Comparison of ENCODE assay signal across 8 cellular contexts in the genomic region with DNA sequence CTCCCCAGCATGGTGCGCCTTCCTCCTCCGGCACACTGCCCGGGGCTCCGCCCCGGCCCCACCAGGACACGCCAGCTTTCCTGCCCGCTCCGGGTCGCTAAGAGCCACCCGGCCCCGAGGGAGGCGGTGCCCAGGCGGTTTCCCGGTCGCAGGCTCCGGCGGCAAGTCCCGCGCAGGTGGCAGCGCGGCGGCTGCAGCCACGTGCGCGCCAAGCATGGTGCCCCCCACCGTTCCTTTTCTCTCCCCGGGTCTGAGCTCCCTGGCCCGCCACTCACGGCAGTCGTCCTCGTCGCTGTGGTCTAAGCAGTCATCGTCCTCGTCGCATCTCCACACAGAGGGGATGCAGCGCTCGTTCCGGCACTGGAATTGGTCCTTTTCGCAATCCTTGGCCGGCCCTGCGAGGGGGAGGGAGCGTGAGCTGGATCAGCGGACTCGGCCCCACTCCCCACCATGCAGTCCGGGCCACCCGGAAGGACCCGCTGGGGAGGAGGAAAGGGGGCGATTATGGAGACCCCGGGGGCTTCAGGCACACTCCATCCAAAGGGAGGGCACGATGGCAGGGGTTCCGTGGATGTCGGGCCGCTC. TPM values are rescaled to one million over a fixed set of nuclear protein-coding genes. Genes with fewer than 3 reads are reported as not detected.
DNase-seq lines count a peak whose midpoint lies in the region; ATAC-seq, FAIRE-seq and TF ChIP-seq lines count a peak whose summit lies in the region.

No MANE protein-coding gene starts in this region.

- H3F3A ChIP-seq in PC-3 (ENCODE audit: low read length, unreplicated experiment) = no peaks in the 10 kb centered on the region

- no peak for TF ChIP-seq RAD21 in GM12878 (IDR thresholded peaks at IDR 0.05; ENCODE audit: insufficient read depth, low read depth, low read length)

- H3K27me3 ChIP-seq in PC-3 (ENCODE audit: low read length) (no peaks in the 10 kb centered on the region), GM12878 (replicated peaks in 1 of 2; ENCODE audit: control insufficient read depth in 2 of 2, insufficient read depth in 2 of 2, low read length in 1 of 2) (no peaks in the 10 kb centered on the region), subcutaneous abdominal adipose tissue (ENCODE audit: control insufficient read depth in 5 of 5, insufficient read depth in 4 of 5, low read length in 5 of 5) (peaks cover 0 to 2% (median 0%) of the 10 kb centered on the region in 5 donors)

- no peaks in the 10 kb centered on the region for H3K9me2 ChIP-seq in PC-3 (replicated peaks; ENCODE audit: low read length)

- ATAC-seq in GM19023 (IDR thresholded peaks at IDR 0.05; ENCODE audit: unreplicated experiment) (peak; percentile 29), HG03066 (IDR thresholded peaks at IDR 0.05; ENCODE audit: low read depth, unreplicated experiment) (peak; percentile 20), PC-3 (peak; percentile 59), GM12878 (peak; percentile 68), left colon (peak; percentile 76)

- no peaks in the 10 kb centered on the region for H4K20me1 ChIP-seq in PC-3 (ENCODE audit: low read length)
- H4K20me1 ChIP-seq in GM12878 (ENCODE audit: control insufficient read depth, insufficient read depth) = no peaks in the 10 kb centered on the region

- peak overlapping the region; percentile 61 for H2AFZ ChIP-seq in PC-3 (ENCODE audit: low read length)
- H2AFZ ChIP-seq in GM12878 (ENCODE audit: control insufficient read depth, low read depth, low read length) = peak overlapping the region; percentile 78

- in situ Hi-C loops in GM12878 (cut with MboI) = no loop called here

- peak overlapping the region; percentile 87 for H3K4me2 ChIP-seq in PC-3 (ENCODE audit: low read length)
- peak overlapping the region; percentile 92 for H3K4me2 ChIP-seq in GM12878 (ENCODE audit: control insufficient read depth, insufficient read depth)

- H3K9ac ChIP-seq in PC-3 (ENCODE audit: low read length) (peak overlapping the region; percentile 90), GM12878 (ENCODE audit: control insufficient read depth, insufficient read depth, low read length) (peak overlapping the region; percentile 80), subcutaneous abdominal adipose tissue (ENCODE audit: low read length in 5 of 5) (peak overlapping the region in 4 of 5 donors; percentile 36 to 68 (median 51))

- H3K4me3 ChIP-seq in PC-3 (ENCODE audit: low read length) = peak overlapping the region; percentile 89
- peak overlapping the region; percentile 100 for H3K4me3 ChIP-seq in GM12878
- peak overlapping the region; percentile 15 to 73 (median 63) for H3K4me3 ChIP-seq in subcutaneous abdominal adipose tissue (ENCODE audit: low read depth in 1 of 5, low read length in 5 of 5)

- RAD21 ChIA-PET in GM12878 (lab: Charles Lee; ENCODE audit: unreplicated experiment) = interaction anchor here (0.9 to 2.8 kb wide), 10 partner anchors 8 to 87 kb away, joined by 3 to 16 read pairs (median 5); no protein-coding TSS in a partner anchor

- CTCF ChIA-PET in PC-3 (lab: Charles Lee) = interaction anchor here (0.6 kb wide), 1 partner anchor 1695 kb away, joined by 3 read pairs; no protein-coding TSS in a partner anchor
- CTCF ChIA-PET in GM12878 (lab: Yijun Ruan, JAX) = interaction anchor here (0.7 to 2.5 kb wide), 4 partner anchors 35 to 534 kb away, joined by 3 to 8 read pairs (median 8); no protein-coding TSS in a partner anchor

- POLR2A ChIA-PET in PC-3 (lab: Charles Lee; ENCODE audit: unreplicated experiment) = interaction anchor here (0.6 kb wide), 1 partner anchor 49 kb away, joined by 5 read pairs; no protein-coding TSS in a partner anchor
- POLR2A ChIA-PET in GM12878 (lab: Charles Lee) = interaction anchor here (0.6 to 2.4 kb wide), 8 partner anchors 9 to 434 kb away, joined by 3 to 17 read pairs (median 4); no protein-coding TSS in a partner anchor

- peak; percentile 72 for TF ChIP-seq POLR2A in GM12878 (IDR thresholded peaks at IDR 0.05; ENCODE audit: low read depth, low read length)

- FAIRE-seq in GM12878 (lab: Jason Lieb, UNC) = no peak

- H3K9me3 ChIP-seq in PC-3 (ENCODE audit: low read length) (no peaks in the 10 kb centered on the region), GM12878 (replicated peaks; ENCODE audit: control insufficient read depth, insufficient read depth, low read length) (no peaks in the 10 kb centered on the region), subcutaneous abdominal adipose tissue (ENCODE audit: control insufficient read depth in 5 of 5, low read length in 5 of 5) (no peaks in the 10 kb centered on the region)

- TF ChIP-seq CTCF in PC-3 (conservative IDR thresholded peaks at IDR 0.05; ENCODE audit: low read depth, low read length) (no peak), GM12878 (IDR thresholded peaks at IDR 0.05 in 2 of 3, conservative IDR thresholded peaks at IDR 0.05 in 1 of 3; ENCODE audit: control insufficient read depth in 2 of 3, extremely low read depth in 1 of 3, insufficient read depth in 1 of 3, low read depth in 3 of 3, low read length in 3 of 3) (no peak)

- SMC1A ChIA-PET in GM12878 (lab: Charles Lee; ENCODE audit: uncharacterized antibody, unreplicated experiment) = interaction anchor here (0.7 to 1.7 kb wide), 7 partner anchors 10 to 67 kb away, joined by 3 to 9 read pairs (median 6); no protein-coding TSS in a partner anchor

- BruUV-seq in PC-3 (replicated peaks; lab: Mats Ljungman, UMichigan) (TSS peak; percentile 72), GM12878 (replicated peaks; lab: Mats Ljungman, UMichigan) (TSS peak; percentile 93)

- peak overlapping the region; percentile 92 for H3K27ac ChIP-seq in PC-3 (ENCODE audit: low read length)
- H3K27ac ChIP-seq in GM12878 (ENCODE audit: control insufficient read depth, insufficient read depth) = peak overlapping the region; percentile 79
- no peak overlapping the region for H3K27ac ChIP-seq in subcutaneous abdominal adipose tissue (ENCODE audit: low read depth, low read length)

- H3K36me3 ChIP-seq in PC-3 (ENCODE audit: low read depth, low read length) = peaks cover 16% of the 10 kb centered on the region; the same call in 1 of the 2 replicates
- H3K36me3 ChIP-seq in GM12878 (ENCODE audit: control insufficient read depth in 2 of 2, insufficient read depth in 2 of 2, low read length in 1 of 2) = peaks cover 7 to 28% of the 10 kb centered on the region in 2 experiments
- no peaks in the 10 kb centered on the region for H3K36me3 ChIP-seq in subcutaneous abdominal adipose tissue (ENCODE audit: control insufficient read depth in 5 of 5, insufficient read depth in 5 of 5, low read length in 5 of 5)

- DNase-seq in COLO668 (lab: John Stamatoyannopoulos, UW; ENCODE audit: unreplicated experiment) = peak; percentile 94
- peak; percentile 73 for DNase-seq in PC-3
- DNase-seq in GM12878 (ENCODE audit: low read depth, low spot score) = no peak
- DNase-seq in left colon = peak in 1 of 2 donors; percentile 71
- no peak for DNase-seq in COLO829 (ENCODE audit: low spot score)

- H3K79me2 ChIP-seq in PC-3 (ENCODE audit: low read length) = peaks cover 52% of the 10 kb centered on the region
- H3K79me2 ChIP-seq in GM12878 (ENCODE audit: control insufficient read depth, insufficient read depth, low read length) = peaks cover 40% of the 10 kb centered on the region

- intact Hi-C loops in PC-3 (cut with micrococcal nuclease) = loop anchor here (2.0 to 5.0 kb wide), 3 partner anchors 54 to 1081 kb away; partner anchors contain the start of gene SSBP3
- intact Hi-C loops in GM12878 (cut with micrococcal nuclease; ENCODE audit: unreplicated experiment) = loop anchor here (2.0 to 5.0 kb wide), 3 partner anchors 34 to 66 kb away; no protein-coding TSS in a partner anchor
- intact Hi-C loops in left colon (cut with DNase I, micrococcal nuclease) = no loop called here

- no peak for TF ChIP-seq EP300 in GM12878 (IDR thresholded peaks at IDR 0.05; ENCODE audit: borderline replicate concordance in 1 of 2, control insufficient read depth in 1 of 2, low read depth in 2 of 2, low read length in 2 of 2)

- whole genome bisulfite sequencing in GM12878 (ENCODE audit: insufficient coverage, insufficient replicate concordance, low lambda C conversion rate, missing lambda C conversion rate) = 2% methylated on average over 47 of the region's 53 CpGs

- H3K4me1 ChIP-seq in PC-3 (ENCODE audit: insufficient read depth, low read length) (peaks cover 17% of the 10 kb centered on the region), GM12878 (ENCODE audit: control insufficient read depth, insufficient read depth, low read length) (peaks cover 11% of the 10 kb centered on the region), subcutaneous abdominal adipose tissue (ENCODE audit: control insufficient read depth in 5 of 5, insufficient read depth in 5 of 5, low read length in 5 of 5) (peaks cover 0 to 31% (median 26%) of the 10 kb centered on the region in 5 donors)

TF ChIP-seq in GM12878, 131 proteins besides CTCF, POLR2A, EP300 and RAD21 (continues in another document):
- TF ChIP-seq NR2F1 (conservative IDR thresholded peaks at IDR 0.05) = no peak
- TF ChIP-seq, protein P1, sequence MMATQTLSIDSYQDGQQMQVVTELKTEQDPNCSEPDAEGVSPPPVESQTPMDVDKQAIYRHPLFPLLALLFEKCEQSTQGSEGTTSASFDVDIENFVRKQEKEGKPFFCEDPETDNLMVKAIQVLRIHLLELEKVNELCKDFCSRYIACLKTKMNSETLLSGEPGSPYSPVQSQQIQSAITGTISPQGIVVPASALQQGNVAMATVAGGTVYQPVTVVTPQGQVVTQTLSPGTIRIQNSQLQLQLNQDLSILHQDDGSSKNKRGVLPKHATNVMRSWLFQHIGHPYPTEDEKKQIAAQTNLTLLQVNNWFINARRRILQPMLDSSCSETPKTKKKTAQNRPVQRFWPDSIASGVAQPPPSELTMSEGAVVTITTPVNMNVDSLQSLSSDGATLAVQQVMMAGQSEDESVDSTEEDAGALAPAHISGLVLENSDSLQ (IDR thresholded peaks at IDR 0.05) = no peak; the same call in 1 of the 2 replicates
- TF ChIP-seq IKZF1 (conservative IDR thresholded peaks at IDR 0.05) = 0 out of 2 replicates have a peak, but pooled peaks have one; percentile 1

RNA-seq across cellular contexts. Expression of gene LRP8, which starts 1.2 kb away (rescaled TPM):
- total RNA-seq in PC-3 (2014; rRNA removed) = 54.4 and 77.3 TPM in 2 replicates
- 116 and 125 TPM in 2 replicates for total RNA-seq in GM12878 (2013; cell fraction: nucleolus; rRNA removed)
- 21.3 and 23.8 TPM in 2 replicates for total RNA-seq in GM12878 (2014; rRNA removed)
- 19.2 and 20.8 TPM in 2 replicates for total RNA-seq in GM12878 (2014; rRNA removed; fragmentation: Illumina TruSeq; extraction: Trizol)
- 25.5 and 26.1 TPM in 2 replicates for total RNA-seq in GM12878 (2021)
- polyA plus RNA-seq in GM12878 (2011; ENCODE audit: low read depth) = 7.0 TPM
- 25.5 and 40.5 TPM in 2 replicates for polyA plus RNA-seq in GM12878 (2011; rRNA removed)
- 37.4 and 42.6 TPM in 2 replicates for polyA plus RNA-seq in GM12878 (2011; cell fraction: cytosol; rRNA removed)
- polyA plus RNA-seq in GM12878 (2011; cell fraction: nucleus; rRNA removed) = 173 and 193 TPM in 2 replicates
- 8.1 and 8.9 TPM in 2 replicates for polyA plus RNA-seq in GM12878 (2012)
- polyA plus RNA-seq in GM12878 (2014; fragmentation: Illumina TruSeq; extraction: Trizol) = 21.9 and 26.6 TPM in 2 replicates
- polyA plus RNA-seq in GM12878 (2014; fragmentation: Nextera tagmentation; extraction: Ambion mirVana) = 1 to 10 TPM; 3.6 to 4.5 TPM
- 27.3 and 33.7 TPM in 2 replicates for polyA plus RNA-seq in GM12878 (2014; rRNA removed)
- polyA plus RNA-seq in GM12878 (2016; fragmentation: Nextera tagmentation; extraction: Ambion mirVana) = 1 to 10 TPM; 2.8 to 3.1 TPM
- 89.1 and 91.1 TPM in 2 replicates for polyA minus RNA-seq in GM12878 (2011; rRNA and poly(A)+ RNA removed)
- 19.0 and 25.3 TPM in 2 replicates for polyA minus RNA-seq in GM12878 (2011; cell fraction: cytosol; rRNA and poly(A)+ RNA removed)
- 57.3 and 118 TPM in 2 replicates for polyA minus RNA-seq in GM12878 (2011; cell fraction: nucleus; rRNA and poly(A)+ RNA removed)
- total RNA-seq in left colon = 1 to 10 TPM; 2.5 to 5.3 TPM

Comparison
In these comparisons a context has a peak if more than half of its experiments do, and no peak if none do; other contexts are left out.
1. DNase-seq: peak in COLO668 (single experiment) and PC-3 (single experiment); none in GM12878 (single experiment) and COLO829 (single experiment).
2. ATAC-seq: peak in every context shown above with its lines; median percentile 76 in left colon; 68 in GM12878; 59 in PC-3; 29 in GM19023; 20 in HG03066.
3. intact Hi-C loops: an anchor here in PC-3 (2.0 to 5.0 kb wide) and GM12878 (2.0 to 5.0 kb wide); none called in left colon.
4. Peak in every context shown above with its lines, with median percentiles within 50 percentile points of each other: H3K4me3 ChIP-seq and H3K9ac ChIP-seq.